Comparison of ENCODE assay signal across 1 cellular context in the genomic region with DNA sequence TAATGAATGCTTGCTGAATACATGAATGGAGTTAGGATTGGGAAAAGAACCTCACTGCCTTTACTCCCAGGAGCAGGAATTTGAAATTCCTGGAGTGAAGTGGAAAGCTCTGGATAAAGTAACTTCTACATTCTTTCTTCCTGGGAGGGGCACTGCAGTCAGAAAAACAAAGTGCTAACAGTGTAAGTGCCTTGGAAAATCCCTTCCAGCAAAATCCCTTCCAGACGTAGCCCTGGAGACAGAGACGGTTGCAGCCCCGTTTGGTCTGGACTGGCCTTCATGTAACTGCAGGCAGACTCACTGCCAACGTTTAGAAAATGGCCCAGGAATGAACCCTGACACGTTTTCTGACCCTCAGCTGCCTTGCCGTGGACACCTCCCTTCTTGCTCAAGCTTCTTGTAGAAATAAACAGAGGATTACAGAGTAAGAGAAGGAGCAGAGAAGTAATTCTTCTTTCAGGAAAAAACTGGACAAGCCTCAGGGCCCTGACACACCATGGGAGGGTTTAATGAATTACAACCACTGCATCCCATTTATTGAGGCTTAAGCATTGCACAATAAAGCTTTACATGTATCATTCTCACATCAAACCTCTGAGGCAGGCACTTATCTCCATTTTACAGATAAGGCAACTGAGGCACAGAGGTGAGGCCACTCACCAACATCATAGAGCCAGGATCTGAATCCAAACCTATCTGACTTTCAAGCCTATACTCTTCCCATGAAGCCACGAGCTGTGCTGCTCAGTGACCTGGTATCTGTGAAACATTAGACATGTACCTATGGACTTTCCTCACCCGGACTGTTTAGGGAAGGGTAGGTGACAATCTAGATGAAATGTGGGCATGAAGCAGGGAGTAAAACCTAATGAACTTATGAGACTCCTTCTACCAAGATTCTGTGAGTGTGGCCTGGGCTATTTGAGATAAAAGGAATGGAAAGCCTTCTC.
TF ChIP-seq lines count a peak whose summit lies in the region.

No MANE protein-coding gene starts in this region.

TF ChIP-seq in HCT116, 20 proteins besides CTCF, POLR2A, EP300 and RAD21 (continued from another document):
- TF ChIP-seq, protein P1, sequence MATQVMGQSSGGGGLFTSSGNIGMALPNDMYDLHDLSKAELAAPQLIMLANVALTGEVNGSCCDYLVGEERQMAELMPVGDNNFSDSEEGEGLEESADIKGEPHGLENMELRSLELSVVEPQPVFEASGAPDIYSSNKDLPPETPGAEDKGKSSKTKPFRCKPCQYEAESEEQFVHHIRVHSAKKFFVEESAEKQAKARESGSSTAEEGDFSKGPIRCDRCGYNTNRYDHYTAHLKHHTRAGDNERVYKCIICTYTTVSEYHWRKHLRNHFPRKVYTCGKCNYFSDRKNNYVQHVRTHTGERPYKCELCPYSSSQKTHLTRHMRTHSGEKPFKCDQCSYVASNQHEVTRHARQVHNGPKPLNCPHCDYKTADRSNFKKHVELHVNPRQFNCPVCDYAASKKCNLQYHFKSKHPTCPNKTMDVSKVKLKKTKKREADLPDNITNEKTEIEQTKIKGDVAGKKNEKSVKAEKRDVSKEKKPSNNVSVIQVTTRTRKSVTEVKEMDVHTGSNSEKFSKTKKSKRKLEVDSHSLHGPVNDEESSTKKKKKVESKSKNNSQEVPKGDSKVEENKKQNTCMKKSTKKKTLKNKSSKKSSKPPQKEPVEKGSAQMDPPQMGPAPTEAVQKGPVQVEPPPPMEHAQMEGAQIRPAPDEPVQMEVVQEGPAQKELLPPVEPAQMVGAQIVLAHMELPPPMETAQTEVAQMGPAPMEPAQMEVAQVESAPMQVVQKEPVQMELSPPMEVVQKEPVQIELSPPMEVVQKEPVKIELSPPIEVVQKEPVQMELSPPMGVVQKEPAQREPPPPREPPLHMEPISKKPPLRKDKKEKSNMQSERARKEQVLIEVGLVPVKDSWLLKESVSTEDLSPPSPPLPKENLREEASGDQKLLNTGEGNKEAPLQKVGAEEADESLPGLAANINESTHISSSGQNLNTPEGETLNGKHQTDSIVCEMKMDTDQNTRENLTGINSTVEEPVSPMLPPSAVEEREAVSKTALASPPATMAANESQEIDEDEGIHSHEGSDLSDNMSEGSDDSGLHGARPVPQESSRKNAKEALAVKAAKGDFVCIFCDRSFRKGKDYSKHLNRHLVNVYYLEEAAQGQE (IDR thresholded peaks at IDR 0.05; ENCODE audit: low read depth): no peak
- no peak for TF ChIP-seq SP1 (IDR thresholded peaks at IDR 0.05; ENCODE audit: low read depth)
- no peak for TF ChIP-seq SIN3A (IDR thresholded peaks at IDR 0.05; ENCODE audit: low read depth)
